ENCODE assay signal across 11 cellular contexts in genomic region chr16:56102159-56102798, GRCh38.
DNase-seq lines count a peak whose midpoint lies in the region; ATAC-seq and TF ChIP-seq lines count a peak whose summit lies in the region.
"Had no signal": no experiment of that assay in that cellular context is flagged by ENCODE, and none has a peak within 500 bp of the region (broad histone marks: within the 10 kb centered on the region; RNA-seq: fewer than 3 reads in every experiment).

No MANE protein-coding gene starts in this region.

- no peak overlapping the region for H3K27ac Mint-ChIP-seq in naive thymus-derived CD8-positive, alpha-beta T cell
- H3K27ac Mint-ChIP-seq: activated T-cell treated with anti-CD3 and anti-CD28 coated beads, Interleukin-2, amount 50 U/mL, for 24 hours; stimulated activated naive CD8-positive, alpha-beta T cell treated with anti-CD3 and anti-CD28 coated beads, Interleukin-15, Interleukin-2, amounts not matched to agents 100 ng/mL and 50 ng/mL, for 24 hours had no signal

- no peaks in the 10 kb centered on the region for H3K9me3 Mint-ChIP-seq in naive thymus-derived CD8-positive, alpha-beta T cell
- H3K9me3 Mint-ChIP-seq: activated T-cell treated with anti-CD3 and anti-CD28 coated beads, Interleukin-2, amount 50 U/mL, for 24 hours; stimulated activated naive CD8-positive, alpha-beta T cell treated with anti-CD3 and anti-CD28 coated beads, Interleukin-15, Interleukin-2, amounts not matched to agents 100 ng/mL and 50 ng/mL, for 24 hours had no signal

- intact Hi-C loops in tibial artery (cut with DNase I; ENCODE audit: low total_unique reads), result no loop called here

- ATAC-seq in naive thymus-derived CD8-positive, alpha-beta T cell, result no peak

- H3K9me3 ChIP-seq in tibial artery, result no peaks in the 10 kb centered on the region

- H3K27me3 Mint-ChIP-seq in naive thymus-derived CD8-positive, alpha-beta T cell, result peaks cover 6 to 21% (median 19%) of the 10 kb centered on the region in 5 donors

- POLR2A ChIA-PET in naive thymus-derived CD8-positive, alpha-beta T cell (lab: Charles Lee), result no interaction called here

- H3K36me3 Mint-ChIP-seq in naive thymus-derived CD8-positive, alpha-beta T cell, result no peaks in the 10 kb centered on the region

- DNase-seq in NCI-H1694 (lab: John Stamatoyannopoulos, UW), result peak; percentile 94
- peak in 36 of 61 donors; percentile 4 to 60 (median 23) for DNase-seq in caudate nucleus (lab: John Stamatoyannopoulos, UW)
- peak; percentile 50 for DNase-seq in medulla oblongata (ENCODE audit: extremely low spot score)
- DNase-seq in tibial artery, result peak in 1 of 2 donors; percentile 49
- DNase-seq in H4 (ENCODE audit: low spot score), result no peak
- DNase-seq in naive thymus-derived CD8-positive, alpha-beta T cell, result no peak
- DNase-seq in amniotic stem cell (lab: John Stamatoyannopoulos, UW), result no peak
- no peak for DNase-seq in dermis blood vessel endothelial cell
- DNase-seq: activated T-cell treated with anti-CD3 and anti-CD28 coated beads, Interleukin-2, amount 50 U/mL, for 24 hours had no signal

- no peak for TF ChIP-seq CTCF in tibial artery (IDR thresholded peaks at IDR 0.05)

- H3K27me3 ChIP-seq in tibial artery, result no peaks in the 10 kb centered on the region

- H3K27ac ChIP-seq in caudate nucleus (ENCODE audit: low read depth, low read length), result peak overlapping the region; percentile 58
- peak overlapping the region; percentile 30 to 50 for H3K27ac ChIP-seq in tibial artery
- H3K27ac ChIP-seq: parathyroid adenoma had no signal

- H3K4me3 Mint-ChIP-seq in naive thymus-derived CD8-positive, alpha-beta T cell, result no peak overlapping the region
- H3K4me3 Mint-ChIP-seq: activated T-cell treated with anti-CD3 and anti-CD28 coated beads, Interleukin-2, amount 50 U/mL, for 24 hours; stimulated activated naive CD8-positive, alpha-beta T cell treated with anti-CD3 and anti-CD28 coated beads, Interleukin-15, Interleukin-2, amounts not matched to agents 100 ng/mL and 50 ng/mL, for 24 hours had no signal

- peak overlapping the region; percentile 32 to 47 for H3K4me3 ChIP-seq in tibial artery

- H3K4me1 ChIP-seq in tibial artery, result peaks cover 0 to 14% (median 12%) of the 10 kb centered on the region in 4 donors
- H3K4me1 ChIP-seq: parathyroid adenoma had no signal

- no peaks in the 10 kb centered on the region for H3K36me3 ChIP-seq in tibial artery

- peaks cover 0 to under 1% (median 0%) of the 10 kb centered on the region in 4 donors for H3K4me1 Mint-ChIP-seq in naive thymus-derived CD8-positive, alpha-beta T cell

Comparison
In these comparisons a context has a peak if more than half of its experiments do, and no peak if none do; other contexts are left out.
1. DNase-seq: peak in NCI-H1694 (single experiment), caudate nucleus (36 of 61) and medulla oblongata (single experiment); none in H4 (single experiment), naive thymus-derived CD8-positive, alpha-beta T cell (0 of 10), amniotic stem cell (single experiment) and dermis blood vessel endothelial cell (single experiment).